ENCODE assay signal across 8 cellular contexts in genomic region chr19:42606660-42607351, GRCh38.
A peak's percentile ranks its signal among the peaks of the same experiment; 100 is the strongest.
DNase-seq lines count a peak whose midpoint lies in the region; ATAC-seq and TF ChIP-seq lines count a peak whose summit lies in the region.

No MANE protein-coding gene starts in this region.

- H3K27me3 ChIP-seq in parathyroid adenoma (ENCODE audit: control insufficient read depth, insufficient read depth, low read length), result no peaks in the 10 kb centered on the region

- H3K9me3 ChIP-seq in parathyroid adenoma (ENCODE audit: control insufficient read depth, low read length), result no peaks in the 10 kb centered on the region

- TF ChIP-seq CTCF in fibroblast of pulmonary artery (IDR thresholded peaks at IDR 0.05; ENCODE audit: low read length, missing control alignments) (peak; percentile 64), parathyroid adenoma (IDR thresholded peaks at IDR 0.05) (peak; percentile 77)

- no peak overlapping the region for H3K27ac ChIP-seq in parathyroid adenoma

- no peak overlapping the region for H2AFZ ChIP-seq in parathyroid adenoma

- DNase-seq in AML-193 (lab: John Stamatoyannopoulos, UW), result peak; percentile 24 to 38
- DNase-seq in GM19238 (ENCODE audit: insufficient read length, low spot score), result peak; percentile 53
- peak; percentile 65 for DNase-seq in NCI-H69 (lab: John Stamatoyannopoulos, UW)
- peak; percentile 35 for DNase-seq in activated CD8-positive, alpha-beta memory T cell treated with anti-CD3 and anti-CD28 coated beads, Interleukin-2, amount 50 U/mL, for 4 hours
- peak; percentile 33 for DNase-seq in fibroblast of pulmonary artery (ENCODE audit: low read depth)

- ATAC-seq in GM21526 (IDR thresholded peaks at IDR 0.05; ENCODE audit: low FRiP score, unreplicated experiment), result no peak
- no peak for ATAC-seq in HG03442 (IDR thresholded peaks at IDR 0.05; ENCODE audit: unreplicated experiment)

- no peak overlapping the region for H3K4me2 ChIP-seq in parathyroid adenoma (ENCODE audit: low read length)

- H3K36me3 ChIP-seq in parathyroid adenoma (ENCODE audit: control insufficient read depth, insufficient read depth, low read length), result no peaks in the 10 kb centered on the region

- H3K4me1 ChIP-seq in parathyroid adenoma, result no peaks in the 10 kb centered on the region

- H3K9ac ChIP-seq in parathyroid adenoma, result no peak overlapping the region

- no peaks in the 10 kb centered on the region for H3K79me2 ChIP-seq in parathyroid adenoma

- no peak overlapping the region for H3K4me3 ChIP-seq in fibroblast of pulmonary artery (replicated peaks; ENCODE audit: low read depth, low read length)
- no peak overlapping the region for H3K4me3 ChIP-seq in parathyroid adenoma (ENCODE audit: low read depth, low read length)
